In the genomic region with DNA sequence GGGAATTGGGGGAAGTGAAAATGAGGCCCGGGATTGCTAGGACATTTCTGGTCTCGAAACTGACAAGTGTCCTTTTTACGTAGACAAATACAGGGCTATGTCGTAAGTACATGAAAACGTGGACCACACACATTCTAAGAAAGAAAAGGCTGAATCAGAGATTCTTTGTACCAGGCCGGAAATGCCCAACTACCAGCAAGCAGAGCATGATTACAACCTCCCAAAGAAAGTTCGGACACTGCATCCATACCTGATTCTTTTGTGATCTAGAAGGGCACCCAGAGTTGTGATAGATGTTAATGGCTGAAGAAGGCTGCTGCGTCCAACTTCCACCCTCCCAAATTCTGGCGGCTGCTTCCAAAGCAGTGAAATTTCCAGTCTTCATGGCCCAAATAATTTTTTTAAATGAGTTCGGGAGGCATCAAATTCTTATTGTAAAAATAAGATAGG, we compare ENCODE assay signal across 8 cellular contexts. TPM values are rescaled to one million over a fixed set of nuclear protein-coding genes. Genes with fewer than 3 reads are reported as not detected.
A peak's percentile ranks its signal among the peaks of the same experiment; 100 is the strongest.
DNase-seq lines count a peak whose midpoint lies in the region; ATAC-seq and TF ChIP-seq lines count a peak whose summit lies in the region.

No MANE protein-coding gene starts in this region.

- no peak for DNase-seq in SK-N-MC (ENCODE audit: low read depth, low spot score)
- DNase-seq in fibroblast of gingiva (ENCODE audit: low read depth): peak; percentile 78
- no peak for DNase-seq in omental fat pad (ENCODE audit: low spot score)
- no peak for DNase-seq in inferior parietal cortex (ENCODE audit: extremely low spot score)
- no peak for DNase-seq in GM19240 (ENCODE audit: insufficient read length, low spot score)

- TF ChIP-seq CTCF in omental fat pad (IDR thresholded peaks at IDR 0.05): no peak

- H3K4me3 ChIP-seq in GM08714 (ENCODE audit: low read length) (peak overlapping the region; percentile 65; the same call in 1 of the 2 replicates), SK-N-MC (peak overlapping the region; percentile 96)

- H3K36me3 ChIP-seq in SK-N-MC (ENCODE audit: insufficient read depth, low read length): no peaks in the 10 kb centered on the region

- H3K27ac ChIP-seq in SK-N-MC: peak overlapping the region; percentile 68; the same call in 1 of the 2 replicates

- peak; percentile 21 for ATAC-seq in omental fat pad (ENCODE audit: low FRiP score)
- no peak for ATAC-seq in GM18498 (IDR thresholded peaks at IDR 0.05; ENCODE audit: unreplicated experiment)
- ATAC-seq in HG03342 (IDR thresholded peaks at IDR 0.05; ENCODE audit: unreplicated experiment): no peak

- H3K9me3 ChIP-seq in SK-N-MC (ENCODE audit: low read depth, low read length): no peaks in the 10 kb centered on the region

- H3K9ac ChIP-seq in SK-N-MC (ENCODE audit: insufficient read length): peak overlapping the region; percentile 88

RNA-seq across cellular contexts. Expression of a gene that starts 1.7 kb away (rescaled TPM):
- total RNA-seq in omental fat pad: 100 to 1,000 TPM; 133 to 180 (median 139) TPM
